In genomic region chr11:120079750-120080610, GRCh38 we compare ENCODE assay signal across 8 cellular contexts. TPM values are rescaled to one million over a fixed set of nuclear protein-coding genes. Genes with fewer than 3 reads are reported as not detected.
A peak's percentile ranks its signal among the peaks of the same experiment; 100 is the strongest.
DNase-seq lines count a peak whose midpoint lies in the region; ATAC-seq and TF ChIP-seq lines count a peak whose summit lies in the region.

No MANE protein-coding gene starts in this region.

- H3K9me3 ChIP-seq in thyroid gland: no peaks in the 10 kb centered on the region

- peaks cover 7% of the 10 kb centered on the region for H3K27me3 Mint-ChIP-seq in activated CD8-positive, alpha-beta memory T cell treated with anti-CD3 and anti-CD28 coated beads, Interleukin-2, amount 10 ng/mL, durations not matched to agents 7 days and 5 days
- peaks cover 39% of the 10 kb centered on the region for H3K27me3 Mint-ChIP-seq in WTC11 (ENCODE audit: low read depth)

- no peaks in the 10 kb centered on the region for H3K4me1 ChIP-seq in thyroid gland

- no peaks in the 10 kb centered on the region for H3K36me3 ChIP-seq in thyroid gland

- 43 to 46% methylated on average over 18 of the region's 18 CpGs for WGBS in thyroid gland, 2 donors

- H3K4me3 Mint-ChIP-seq in activated CD8-positive, alpha-beta memory T cell treated with anti-CD3 and anti-CD28 coated beads, Interleukin-2, amount 10 ng/mL, durations not matched to agents 7 days and 5 days: no peak overlapping the region
- no peak overlapping the region for H3K4me3 Mint-ChIP-seq in WTC11

- no peak overlapping the region for H3K4me3 ChIP-seq in thyroid gland (replicated peaks in 1 of 3)

- no peaks in the 10 kb centered on the region for H3K4me1 Mint-ChIP-seq in activated CD8-positive, alpha-beta memory T cell treated with anti-CD3 and anti-CD28 coated beads, Interleukin-2, amount 10 ng/mL, durations not matched to agents 7 days and 5 days
- H3K4me1 Mint-ChIP-seq in WTC11: peaks cover 7% of the 10 kb centered on the region

- no peaks in the 10 kb centered on the region for H3K27me3 ChIP-seq in thyroid gland

- no peak for TF ChIP-seq POLR2A in thyroid gland (IDR thresholded peaks at IDR 0.05)

- POLR2A ChIA-PET in WTC11 (lab: Charles Lee): no interaction called here

- CTCF ChIA-PET in activated CD8-positive, alpha-beta memory T cell treated with anti-CD3 and anti-CD28 coated beads, Interleukin-2, amount 10 ng/mL, durations not matched to agents 7 days and 5 days (lab: Charles Lee): no interaction called here
- CTCF ChIA-PET in WTC11 (lab: Charles Lee): interaction anchor here (0.6 to 4.3 kb wide), 37 partner anchors 9 to 1047 kb away, joined by 3 to 65 read pairs (median 5); partner anchors contain the start of gene NECTIN1

- H3K27ac Mint-ChIP-seq in activated CD8-positive, alpha-beta memory T cell treated with anti-CD3 and anti-CD28 coated beads, Interleukin-2, amount 10 ng/mL, durations not matched to agents 7 days and 5 days: no peak overlapping the region
- no peak overlapping the region for H3K27ac Mint-ChIP-seq in WTC11

- H3K9me3 Mint-ChIP-seq in activated CD8-positive, alpha-beta memory T cell treated with anti-CD3 and anti-CD28 coated beads, Interleukin-2, amount 10 ng/mL, durations not matched to agents 7 days and 5 days (ENCODE audit: low read depth): peaks cover 21% of the 10 kb centered on the region
- H3K9me3 Mint-ChIP-seq in WTC11: peaks cover 32% of the 10 kb centered on the region

- TF ChIP-seq CTCF in WTC11 (IDR thresholded peaks at IDR 0.05) (peak; percentile 81), thyroid gland (IDR thresholded peaks at IDR 0.05) (peak in 5 of 6 experiments; percentile 31 to 71 (median 42))

- DNase-seq in activated CD8-positive, alpha-beta memory T cell treated with anti-CD3 and anti-CD28 coated beads, Interleukin-2, amount 50 U/mL, for 48 hours: peak; percentile 68
- DNase-seq in activated CD8-positive, alpha-beta memory T cell treated with anti-CD3 and anti-CD28 coated beads, Interleukin-2, amount 10 ng/mL, durations not matched to agents 7 days and 5 days: no peak
- DNase-seq in WTC11 (ENCODE audit: low spot score): peak; percentile 68
- peak; percentile 76 for DNase-seq in iPS-NIHi11 (ENCODE audit: low spot score)
- peak; percentile 16 to 22 for DNase-seq in thyroid gland
- no peak for DNase-seq in NCI-H2029 treated with DMSO at 0.1 percent for 48 hours (lab: John Stamatoyannopoulos, UW)
- DNase-seq in GDM1 (lab: John Stamatoyannopoulos, UW): no peak

- no peak for ATAC-seq in activated CD8-positive, alpha-beta memory T cell treated with anti-CD3 and anti-CD28 coated beads, Interleukin-2, amount 10 ng/mL, durations not matched to agents 7 days and 5 days
- ATAC-seq in WTC11 (peak; percentile 89), GM19324 (IDR thresholded peaks at IDR 0.05; ENCODE audit: low FRiP score, unreplicated experiment) (no peak)

- intact Hi-C loops in thyroid gland (cut with DNase I): no loop called here

- no peak overlapping the region for H3K27ac ChIP-seq in thyroid gland

- H3K36me3 Mint-ChIP-seq in activated CD8-positive, alpha-beta memory T cell treated with anti-CD3 and anti-CD28 coated beads, Interleukin-2, amount 10 ng/mL, durations not matched to agents 7 days and 5 days: peaks cover 15% of the 10 kb centered on the region
- H3K36me3 Mint-ChIP-seq in WTC11: peaks cover 30% of the 10 kb centered on the region

TF ChIP-seq in WTC11, 78 proteins besides CTCF, POLR2A, EP300 and RAD21:
- TF ChIP-seq, protein P1, sequence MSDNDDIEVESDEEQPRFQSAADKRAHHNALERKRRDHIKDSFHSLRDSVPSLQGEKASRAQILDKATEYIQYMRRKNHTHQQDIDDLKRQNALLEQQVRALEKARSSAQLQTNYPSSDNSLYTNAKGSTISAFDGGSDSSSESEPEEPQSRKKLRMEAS (CRISPR knock-in tag; IDR thresholded peaks at IDR 0.05): peak; percentile 64
- TF ChIP-seq, protein P2, sequence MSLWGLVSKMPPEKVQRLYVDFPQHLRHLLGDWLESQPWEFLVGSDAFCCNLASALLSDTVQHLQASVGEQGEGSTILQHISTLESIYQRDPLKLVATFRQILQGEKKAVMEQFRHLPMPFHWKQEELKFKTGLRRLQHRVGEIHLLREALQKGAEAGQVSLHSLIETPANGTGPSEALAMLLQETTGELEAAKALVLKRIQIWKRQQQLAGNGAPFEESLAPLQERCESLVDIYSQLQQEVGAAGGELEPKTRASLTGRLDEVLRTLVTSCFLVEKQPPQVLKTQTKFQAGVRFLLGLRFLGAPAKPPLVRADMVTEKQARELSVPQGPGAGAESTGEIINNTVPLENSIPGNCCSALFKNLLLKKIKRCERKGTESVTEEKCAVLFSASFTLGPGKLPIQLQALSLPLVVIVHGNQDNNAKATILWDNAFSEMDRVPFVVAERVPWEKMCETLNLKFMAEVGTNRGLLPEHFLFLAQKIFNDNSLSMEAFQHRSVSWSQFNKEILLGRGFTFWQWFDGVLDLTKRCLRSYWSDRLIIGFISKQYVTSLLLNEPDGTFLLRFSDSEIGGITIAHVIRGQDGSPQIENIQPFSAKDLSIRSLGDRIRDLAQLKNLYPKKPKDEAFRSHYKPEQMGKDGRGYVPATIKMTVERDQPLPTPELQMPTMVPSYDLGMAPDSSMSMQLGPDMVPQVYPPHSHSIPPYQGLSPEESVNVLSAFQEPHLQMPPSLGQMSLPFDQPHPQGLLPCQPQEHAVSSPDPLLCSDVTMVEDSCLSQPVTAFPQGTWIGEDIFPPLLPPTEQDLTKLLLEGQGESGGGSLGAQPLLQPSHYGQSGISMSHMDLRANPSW (CRISPR knock-in tag; conservative IDR thresholded peaks at IDR 0.05; ENCODE audit: low read depth): no peak
- TF ChIP-seq ZNF423 (CRISPR knock-in tag; IDR thresholded peaks at IDR 0.05): 0 out of 2 replicates have a peak, but pooled peaks have one; percentile 4

RNA-seq across cellular contexts. Expression of gene TRIM29, which starts 57.9 kb away (rescaled TPM):
- total RNA-seq in activated CD8-positive, alpha-beta memory T cell treated with anti-CD3 and anti-CD28 coated beads, Interleukin-2, amount 10 ng/mL, durations not matched to agents 7 days and 5 days: not detected
- 0.11 to 0.39 TPM (median 0.27 TPM) in 3 replicates for total RNA-seq in WTC11 (2021)
- 1 to 10 TPM in 3 of 4 donors, not detected in 1; 1.4 to 3.7 (median 1.6) TPM for total RNA-seq in thyroid gland

Comparison
In these comparisons a context has a peak if more than half of its experiments do, and no peak if none do; other contexts are left out.
1. DNase-seq: peak in activated CD8-positive, alpha-beta memory T cell treated with anti-CD3 and anti-CD28 coated beads, Interleukin-2, amount 50 U/mL, for 48 hours (single experiment), WTC11 (single experiment), iPS-NIHi11 (single experiment) and thyroid gland (2 of 2); none in activated CD8-positive, alpha-beta memory T cell treated with anti-CD3 and anti-CD28 coated beads, Interleukin-2, amount 10 ng/mL, durations not matched to agents 7 days and 5 days (single experiment), NCI-H2029 treated with DMSO at 0.1 percent for 48 hours (single experiment) and GDM1 (single experiment).